Comparison of ENCODE assay signal across 1 cellular context in genomic region chr1:221823566-221823965, GRCh38.
TF ChIP-seq lines count a peak whose summit lies in the region.

No MANE protein-coding gene starts in this region.

TF ChIP-seq in A549, 52 proteins besides CTCF, POLR2A, EP300 and RAD21 (continued from another document):
- TF ChIP-seq, protein P1, sequence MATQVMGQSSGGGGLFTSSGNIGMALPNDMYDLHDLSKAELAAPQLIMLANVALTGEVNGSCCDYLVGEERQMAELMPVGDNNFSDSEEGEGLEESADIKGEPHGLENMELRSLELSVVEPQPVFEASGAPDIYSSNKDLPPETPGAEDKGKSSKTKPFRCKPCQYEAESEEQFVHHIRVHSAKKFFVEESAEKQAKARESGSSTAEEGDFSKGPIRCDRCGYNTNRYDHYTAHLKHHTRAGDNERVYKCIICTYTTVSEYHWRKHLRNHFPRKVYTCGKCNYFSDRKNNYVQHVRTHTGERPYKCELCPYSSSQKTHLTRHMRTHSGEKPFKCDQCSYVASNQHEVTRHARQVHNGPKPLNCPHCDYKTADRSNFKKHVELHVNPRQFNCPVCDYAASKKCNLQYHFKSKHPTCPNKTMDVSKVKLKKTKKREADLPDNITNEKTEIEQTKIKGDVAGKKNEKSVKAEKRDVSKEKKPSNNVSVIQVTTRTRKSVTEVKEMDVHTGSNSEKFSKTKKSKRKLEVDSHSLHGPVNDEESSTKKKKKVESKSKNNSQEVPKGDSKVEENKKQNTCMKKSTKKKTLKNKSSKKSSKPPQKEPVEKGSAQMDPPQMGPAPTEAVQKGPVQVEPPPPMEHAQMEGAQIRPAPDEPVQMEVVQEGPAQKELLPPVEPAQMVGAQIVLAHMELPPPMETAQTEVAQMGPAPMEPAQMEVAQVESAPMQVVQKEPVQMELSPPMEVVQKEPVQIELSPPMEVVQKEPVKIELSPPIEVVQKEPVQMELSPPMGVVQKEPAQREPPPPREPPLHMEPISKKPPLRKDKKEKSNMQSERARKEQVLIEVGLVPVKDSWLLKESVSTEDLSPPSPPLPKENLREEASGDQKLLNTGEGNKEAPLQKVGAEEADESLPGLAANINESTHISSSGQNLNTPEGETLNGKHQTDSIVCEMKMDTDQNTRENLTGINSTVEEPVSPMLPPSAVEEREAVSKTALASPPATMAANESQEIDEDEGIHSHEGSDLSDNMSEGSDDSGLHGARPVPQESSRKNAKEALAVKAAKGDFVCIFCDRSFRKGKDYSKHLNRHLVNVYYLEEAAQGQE (IDR thresholded peaks at IDR 0.05) = no peak
